20 cellular contexts compared by ENCODE assay signal in genomic region chr21:27831821-27832569, GRCh38.
DNase-seq lines count a peak whose midpoint lies in the region; ATAC-seq and TF ChIP-seq lines count a peak whose summit lies in the region.
"Had no signal": no experiment of that assay in that cellular context is flagged by ENCODE, and none has a peak within 500 bp of the region (broad histone marks: within the 10 kb centered on the region; RNA-seq: fewer than 3 reads in every experiment).

No MANE protein-coding gene starts in this region.

- H3K4me1 ChIP-seq in mammary epithelial cell (ENCODE audit: insufficient read depth, low read length) (no peaks in the 10 kb centered on the region), foreskin keratinocyte (no peaks in the 10 kb centered on the region)
- H3K4me1 ChIP-seq: breast epithelium, heart right ventricle had no signal

- H3K4me1 Mint-ChIP-seq in MCF 10A (ENCODE audit: insufficient read depth, unreplicated experiment): peaks cover 16% of the 10 kb centered on the region
- H3K4me1 Mint-ChIP-seq in progenitor cell of endocrine pancreas (ENCODE audit: low read depth): no peaks in the 10 kb centered on the region
- H3K4me1 Mint-ChIP-seq: activated naive CD8-positive, alpha-beta T cell treated with anti-CD3 and anti-CD28 coated beads for 36 hours; naive thymus-derived CD8-positive, alpha-beta T cell; stimulated activated naive CD8-positive, alpha-beta T cell treated with anti-CD3 and anti-CD28 coated beads, Interleukin-15, amount 100 ng/mL, for 72 hours had no signal

- H3K27ac ChIP-seq in mammary epithelial cell (ENCODE audit: insufficient read depth, low read depth, low read length) (no peak overlapping the region), foreskin keratinocyte (no peak overlapping the region)
- H3K27ac ChIP-seq: 22Rv1, breast epithelium, C4-2B, dorsolateral prefrontal cortex, heart right ventricle had no signal

- H3K4me3 Mint-ChIP-seq in MCF 10A (ENCODE audit: unreplicated experiment) (no peak overlapping the region), progenitor cell of endocrine pancreas (ENCODE audit: low read depth) (no peak overlapping the region)
- H3K4me3 Mint-ChIP-seq: activated naive CD8-positive, alpha-beta T cell treated with anti-CD3 and anti-CD28 coated beads for 36 hours; naive thymus-derived CD8-positive, alpha-beta T cell; stimulated activated naive CD8-positive, alpha-beta T cell treated with anti-CD3 and anti-CD28 coated beads, Interleukin-15, amount 100 ng/mL, for 72 hours had no signal

- H3K9me3 Mint-ChIP-seq in MCF 10A (ENCODE audit: unreplicated experiment) (peaks cover 17% of the 10 kb centered on the region), progenitor cell of endocrine pancreas (ENCODE audit: low read depth) (peaks cover 3% of the 10 kb centered on the region)

- POLR2A ChIA-PET in MCF 10A (lab: Yijun Ruan, JAX): no interaction called here

- H3K36me3 Mint-ChIP-seq in MCF 10A (ENCODE audit: insufficient read depth, unreplicated experiment) (no peaks in the 10 kb centered on the region), progenitor cell of endocrine pancreas (ENCODE audit: insufficient read depth) (no peaks in the 10 kb centered on the region)
- H3K36me3 Mint-ChIP-seq: activated naive CD8-positive, alpha-beta T cell treated with anti-CD3 and anti-CD28 coated beads for 36 hours had no signal

- H3K27ac Mint-ChIP-seq in MCF 10A (ENCODE audit: low read depth, unreplicated experiment): peak overlapping the region; percentile 55
- no peak overlapping the region for H3K27ac Mint-ChIP-seq in progenitor cell of endocrine pancreas
- H3K27ac Mint-ChIP-seq: activated naive CD8-positive, alpha-beta T cell treated with anti-CD3 and anti-CD28 coated beads for 36 hours; naive thymus-derived CD8-positive, alpha-beta T cell; stimulated activated naive CD8-positive, alpha-beta T cell treated with anti-CD3 and anti-CD28 coated beads, Interleukin-15, amount 100 ng/mL, for 72 hours had no signal

- intact Hi-C loops in MCF 10A (cut with micrococcal nuclease): no loop called here
- intact Hi-C loops in mammary epithelial cell (cut with micrococcal nuclease): no loop called here

- no peaks in the 10 kb centered on the region for H3K79me2 ChIP-seq in mammary epithelial cell (ENCODE audit: insufficient read depth, low read length)

- BruUV-seq in MCF 10A (replicated peaks; lab: Mats Ljungman, UMichigan) (no TSS peak), mammary epithelial cell (replicated peaks; lab: Mats Ljungman, UMichigan) (no TSS peak)

- no peaks in the 10 kb centered on the region for H3K27me3 Mint-ChIP-seq in MCF 10A (ENCODE audit: insufficient read depth, unreplicated experiment)
- no peaks in the 10 kb centered on the region for H3K27me3 Mint-ChIP-seq in progenitor cell of endocrine pancreas
- H3K27me3 Mint-ChIP-seq: activated naive CD8-positive, alpha-beta T cell treated with anti-CD3 and anti-CD28 coated beads for 36 hours; naive thymus-derived CD8-positive, alpha-beta T cell; stimulated activated naive CD8-positive, alpha-beta T cell treated with anti-CD3 and anti-CD28 coated beads, Interleukin-15, amount 100 ng/mL, for 72 hours had no signal

- no peaks in the 10 kb centered on the region for H3K9me3 ChIP-seq in mammary epithelial cell (replicated peaks; ENCODE audit: insufficient read depth, low read length)
- H3K9me3 ChIP-seq: breast epithelium had no signal

- dilution Hi-C loops in mammary epithelial cell (cut with HindIII; ENCODE audit: low sequenced_read_pairs): no loop called here

- CTCF ChIA-PET in MCF 10A (lab: Yijun Ruan, JAX): no interaction called here
- CTCF ChIA-PET in mammary epithelial cell (lab: Charles Lee; ENCODE audit: low non-redundant PET): no interaction called here

- DNase-seq in MCF 10A (ENCODE audit: unreplicated experiment) (peak; percentile 30), mammary epithelial cell (no peak), choroid plexus epithelial cell (ENCODE audit: low read depth) (peak; percentile 59), iris pigment epithelial cell (ENCODE audit: low read depth) (peak; percentile 84), NCI-H748 (lab: John Stamatoyannopoulos, UW; ENCODE audit: unreplicated experiment) (no peak), anterior cingulate cortex (lab: John Stamatoyannopoulos, UW) (no peak), foreskin keratinocyte (no peak), progenitor cell of endocrine pancreas (ENCODE audit: low spot score, unreplicated experiment) (no peak)
- DNase-seq: activated naive CD8-positive, alpha-beta T cell treated with anti-CD3 and anti-CD28 coated beads for 36 hours; dorsolateral prefrontal cortex; heart right ventricle; naive thymus-derived CD8-positive, alpha-beta T cell; NCI-H1930; posterior cingulate gyrus; stimulated activated CD4-positive, alpha-beta T cell treated with anti-CD3 and anti-CD28 coated beads, Interleukin-2, amount 100 ng/mL, for 48 hours; stimulated activated naive CD8-positive, alpha-beta T cell treated with anti-CD3 and anti-CD28 coated beads, Interleukin-15, amount 100 ng/mL, for 72 hours had no signal

- WGBS in mammary epithelial cell (ENCODE audit: low coverage, missing lambda C conversion rate): 55% methylated on average over 3 of the region's 3 CpGs

- H3K4me2 ChIP-seq in mammary epithelial cell (ENCODE audit: insufficient read depth, low read depth, low read length): no peak overlapping the region

- no peaks in the 10 kb centered on the region for H4K20me1 ChIP-seq in mammary epithelial cell (ENCODE audit: insufficient read depth, low read length)

- H3K27me3 ChIP-seq in mammary epithelial cell (ENCODE audit: insufficient read depth, low read length) (no peaks in the 10 kb centered on the region), foreskin keratinocyte (no peaks in the 10 kb centered on the region)
- H3K27me3 ChIP-seq: breast epithelium, dorsolateral prefrontal cortex, heart right ventricle had no signal

- no peak overlapping the region for H3K9ac ChIP-seq in mammary epithelial cell (ENCODE audit: insufficient read depth, low read length)

- H3K36me3 ChIP-seq in mammary epithelial cell (ENCODE audit: insufficient read depth, low read length): no peaks in the 10 kb centered on the region
- H3K36me3 ChIP-seq: breast epithelium, heart right ventricle had no signal

- in situ Hi-C loops in mammary epithelial cell (cut with MboI; ENCODE audit: low sequenced_read_pairs in 2 of 2): no loop called here

- ATAC-seq in foreskin keratinocyte: no peak
- ATAC-seq: heart right ventricle; K562; naive thymus-derived CD8-positive, alpha-beta T cell; stimulated activated naive CD8-positive, alpha-beta T cell treated with anti-CD3 and anti-CD28 coated beads, Interleukin-15, amount 100 ng/mL, for 72 hours had no signal

- no peak overlapping the region for H2AFZ ChIP-seq in mammary epithelial cell (ENCODE audit: low read depth, low read length)

- no peak for TF ChIP-seq CTCF in MCF 10A (IDR thresholded peaks at IDR 0.05; ENCODE audit: unreplicated experiment)
- TF ChIP-seq CTCF in mammary epithelial cell (conservative IDR thresholded peaks at IDR 0.05 in 1 of 2, IDR thresholded peaks at IDR 0.05 in 1 of 2; ENCODE audit: extremely low read depth in 1 of 2, insufficient read depth in 1 of 2, low read depth in 1 of 2, low read length in 2 of 2): no peak
- TF ChIP-seq CTCF in choroid plexus epithelial cell (conservative IDR thresholded peaks at IDR 0.05; ENCODE audit: low read depth, low read length): no peak
- no peak for TF ChIP-seq CTCF in foreskin keratinocyte (conservative IDR thresholded peaks at IDR 0.05)
- no peak for TF ChIP-seq CTCF in progenitor cell of endocrine pancreas (IDR thresholded peaks at IDR 0.05; ENCODE audit: unreplicated experiment)

- H3K4me3 ChIP-seq in mammary epithelial cell (replicated peaks in 1 of 3; ENCODE audit: insufficient read depth in 1 of 3, low read depth in 2 of 3, low read length in 3 of 3): no peak overlapping the region
- no peak overlapping the region for H3K4me3 ChIP-seq in choroid plexus epithelial cell (ENCODE audit: low read depth, low read length)
- H3K4me3 ChIP-seq: breast epithelium, dorsolateral prefrontal cortex, heart right ventricle, K562 had no signal

Comparison
In these comparisons a context has a peak if more than half of its experiments do, and no peak if none do; other contexts are left out.
1. DNase-seq: peak in MCF 10A (single experiment), choroid plexus epithelial cell (single experiment) and iris pigment epithelial cell (single experiment); none in mammary epithelial cell (single experiment), NCI-H748 (single experiment), anterior cingulate cortex (0 of 58), foreskin keratinocyte (0 of 2) and progenitor cell of endocrine pancreas (single experiment).